8 cellular contexts compared by ENCODE assay signal in genomic region chr10:117226813-117227451, GRCh38. TPM values are rescaled to one million over a fixed set of nuclear protein-coding genes. Genes with fewer than 3 reads are reported as not detected.
A peak's percentile ranks its signal among the peaks of the same experiment; 100 is the strongest.
DNase-seq lines count a peak whose midpoint lies in the region; ATAC-seq and TF ChIP-seq lines count a peak whose summit lies in the region.

No MANE protein-coding gene starts in this region.

- POLR2A ChIA-PET in BJ (lab: Charles Lee) = no interaction called here

- no peak overlapping the region for H3K4me3 ChIP-seq in BJ (ENCODE audit: low read depth, low read length)
- H3K4me3 ChIP-seq in epithelial cell of esophagus (ENCODE audit: low read length) = no peak overlapping the region
- H3K4me3 ChIP-seq in retinal pigment epithelial cell (ENCODE audit: low read length) = no peak overlapping the region

- TF ChIP-seq CTCF in BJ (IDR thresholded peaks at IDR 0.05; ENCODE audit: insufficient read depth, low read depth, low read length) = peak; percentile 57
- TF ChIP-seq CTCF in epithelial cell of esophagus (IDR thresholded peaks at IDR 0.05; ENCODE audit: insufficient read depth, low read depth, low read length, missing control alignments) = peak; percentile 61
- TF ChIP-seq CTCF in retinal pigment epithelial cell (conservative IDR thresholded peaks at IDR 0.05; ENCODE audit: low read depth, low read length) = peak; percentile 74

- peak; percentile 68 for ATAC-seq in GM19438 (IDR thresholded peaks at IDR 0.05; ENCODE audit: low read depth, unreplicated experiment)
- no peak for ATAC-seq in HG03442 (IDR thresholded peaks at IDR 0.05; ENCODE audit: unreplicated experiment)

- CTCF ChIA-PET in BJ (lab: Yijun Ruan, JAX) = interaction anchor here (0.8 to 3.8 kb wide), 9 partner anchors 10 to 251 kb away, joined by 3 to 36 read pairs (median 3); no protein-coding TSS in a partner anchor

- DNase-seq in BJ (ENCODE audit: low read depth) = no peak
- peak; percentile 5 for DNase-seq in NCI-H748 treated with DMSO at 0.1 percent for 48 hours (lab: John Stamatoyannopoulos, UW)
- DNase-seq in epithelial cell of esophagus (ENCODE audit: low read depth) = peak; percentile 60
- no peak for DNase-seq in retinal pigment epithelial cell (ENCODE audit: low read depth)
- no peak for DNase-seq in NK-92 treated with Interleukin-12 subunit alpha and Interleukin-12 subunit beta, amount 100 ng/mL, for 24 hours (lab: John Stamatoyannopoulos, UW)
- no peak for DNase-seq in caudate nucleus (lab: John Stamatoyannopoulos, UW)

- H3K27ac ChIP-seq in caudate nucleus (ENCODE audit: low read depth, low read length) = no peak overlapping the region

- H3K36me3 ChIP-seq in BJ (ENCODE audit: control insufficient read depth, insufficient read depth, low read length) = no peaks in the 10 kb centered on the region

- H3K27me3 ChIP-seq in BJ (ENCODE audit: control insufficient read depth, insufficient read depth, low read length) = no peaks in the 10 kb centered on the region; the same call in none of the 2 replicates

RNA-seq across cellular contexts. Expression of gene SLC18A2, which starts 14.0 kb away (rescaled TPM):
- polyA plus RNA-seq in BJ (2011; rRNA removed) = not detected in 2 replicates
- not detected in 2 replicates for polyA minus RNA-seq in BJ (2011; rRNA and poly(A)+ RNA removed)

RNA-seq across cellular contexts. Expression of gene KCNK18, which starts 29.6 kb away (rescaled TPM):
- polyA plus RNA-seq in BJ (2011; rRNA removed) = not detected in 2 replicates
- polyA minus RNA-seq in BJ (2011; rRNA and poly(A)+ RNA removed) = not detected in 2 replicates

Comparison
In these comparisons a context has a peak if more than half of its experiments do, and no peak if none do; other contexts are left out.
1. DNase-seq: peak in NCI-H748 treated with DMSO at 0.1 percent for 48 hours (single experiment) and epithelial cell of esophagus (single experiment); none in BJ (single experiment), retinal pigment epithelial cell (single experiment), NK-92 treated with Interleukin-12 subunit alpha and Interleukin-12 subunit beta, amount 100 ng/mL, for 24 hours (single experiment) and caudate nucleus (0 of 61).
2. Peak in every context shown above with its lines, with median percentiles within 50 percentile points of each other: CTCF ChIP-seq.